ENCODE assay signal across 19 cellular contexts in genomic region chr10:59856104-59856503, GRCh38. TPM values are rescaled to one million over a fixed set of nuclear protein-coding genes. Genes with fewer than 3 reads are reported as not detected.
DNase-seq lines count a peak whose midpoint lies in the region; ATAC-seq, FAIRE-seq and TF ChIP-seq lines count a peak whose summit lies in the region.
"Had no signal": no experiment of that assay in that cellular context is flagged by ENCODE, and none has a peak within 500 bp of the region (broad histone marks: within the 10 kb centered on the region; RNA-seq: fewer than 3 reads in every experiment).

No MANE protein-coding gene starts in this region.

- no peak overlapping the region for H3K4me3 Mint-ChIP-seq in activated naive CD4-positive, alpha-beta T cell treated with anti-CD3 and anti-CD28 coated beads for 36 hours
- H3K4me3 Mint-ChIP-seq: CD14-positive monocyte; CD8-positive, alpha-beta T cell had no signal

- no peaks in the 10 kb centered on the region for H3K27me3 Mint-ChIP-seq in activated naive CD4-positive, alpha-beta T cell treated with anti-CD3 and anti-CD28 coated beads for 36 hours (ENCODE audit: low read depth)

- 80% methylated on average over 3 of the region's 3 CpGs for WGBS in esophagus muscularis mucosa
- WGBS in small intestine, 3 donors: 29 to 62% (median 47%) methylated on average over 3 of the region's 3 CpGs

- peaks cover 50% of the 10 kb centered on the region for H3K4me1 Mint-ChIP-seq in activated naive CD4-positive, alpha-beta T cell treated with anti-CD3 and anti-CD28 coated beads for 36 hours (ENCODE audit: low read depth)

- H3K27ac Mint-ChIP-seq in activated naive CD4-positive, alpha-beta T cell treated with anti-CD3 and anti-CD28 coated beads for 36 hours: peak overlapping the region; percentile 1
- H3K27ac Mint-ChIP-seq in activated naive CD4-positive, alpha-beta T cell treated with anti-CD3 and anti-CD28 coated beads, Interleukin-2, amount 50 U/mL, for 72 hours: peak overlapping the region in 1 of 2 donors; percentile 16
- H3K27ac Mint-ChIP-seq: CD14-positive monocyte; CD8-positive, alpha-beta T cell had no signal

- no peak overlapping the region for H3K27ac ChIP-seq in esophagus muscularis mucosa (replicated peaks in 1 of 4)
- H3K27ac ChIP-seq in small intestine (ENCODE audit: low read depth in 1 of 2, low read length in 1 of 2): no peak overlapping the region
- H3K27ac ChIP-seq: BLaER1, HL-60 had no signal

- H3K27me3 ChIP-seq in esophagus muscularis mucosa (no peaks in the 10 kb centered on the region), small intestine (ENCODE audit: control insufficient read depth in 2 of 2, insufficient read depth in 2 of 2, low read length in 2 of 2) (no peaks in the 10 kb centered on the region)
- H3K27me3 ChIP-seq: BLaER1 had no signal

- H3K9me3 ChIP-seq in esophagus muscularis mucosa (no peaks in the 10 kb centered on the region), small intestine (ENCODE audit: control insufficient read depth, low read depth) (no peaks in the 10 kb centered on the region)
- H3K9me3 ChIP-seq: HAP-1 had no signal

- TF ChIP-seq EP300 in esophagus muscularis mucosa (IDR thresholded peaks at IDR 0.05): no peak

- DNase-seq in activated naive CD4-positive, alpha-beta T cell treated with anti-CD3 and anti-CD28 coated beads for 36 hours: no peak
- DNase-seq in activated naive CD4-positive, alpha-beta T cell treated with anti-CD3 and anti-CD28 coated beads, Interleukin-2, amount 50 U/mL, for 72 hours (ENCODE audit: low spot score in 2 of 2): no peak
- DNase-seq in esophagus muscularis mucosa (ENCODE audit: extremely low spot score) (peak; percentile 0), small intestine (peak; percentile 44), CD1c-positive myeloid dendritic cell (ENCODE audit: extremely low spot score) (no peak), iPS-NIHi11 (ENCODE audit: low spot score) (no peak)
- DNase-seq: 8988T; CD8-positive, alpha-beta T cell; DMS 273 treated with DMSO at 0.1 percent for 48 hours; DMS53; DND-41; EL had no signal

- peaks cover 27% of the 10 kb centered on the region for H3K36me3 Mint-ChIP-seq in activated naive CD4-positive, alpha-beta T cell treated with anti-CD3 and anti-CD28 coated beads for 36 hours (ENCODE audit: low read depth)
- peaks cover 5 to 59% of the 10 kb centered on the region in 2 donors for H3K36me3 Mint-ChIP-seq in activated naive CD4-positive, alpha-beta T cell treated with anti-CD3 and anti-CD28 coated beads, Interleukin-2, amount 50 U/mL, for 72 hours

- CTCF ChIA-PET in activated naive CD4-positive, alpha-beta T cell treated with anti-CD3 and anti-CD28 coated beads for 36 hours (lab: Charles Lee): interaction anchor here (0.8 kb wide), 1 partner anchor 50 kb away, joined by 4 read pairs; the partner anchor contains the start of gene CCDC6

- no peak for TF ChIP-seq CTCF in esophagus muscularis mucosa (IDR thresholded peaks at IDR 0.05)

- no peak for TF ChIP-seq POLR2A in esophagus muscularis mucosa (IDR thresholded peaks at IDR 0.05; ENCODE audit: low read depth)

- peaks cover 5% of the 10 kb centered on the region for H3K9me3 Mint-ChIP-seq in activated naive CD4-positive, alpha-beta T cell treated with anti-CD3 and anti-CD28 coated beads for 36 hours
- H3K9me3 Mint-ChIP-seq in activated naive CD4-positive, alpha-beta T cell treated with anti-CD3 and anti-CD28 coated beads, Interleukin-2, amount 50 U/mL, for 72 hours: peaks cover 0 to 6% of the 10 kb centered on the region in 2 donors
- H3K9me3 Mint-ChIP-seq: CD8-positive, alpha-beta T cell had no signal

- H3K36me3 ChIP-seq in esophagus muscularis mucosa (no peaks in the 10 kb centered on the region), small intestine (ENCODE audit: control insufficient read depth in 2 of 2, insufficient read depth in 2 of 2, low read length in 2 of 2) (peaks cover 0 to 3% of the 10 kb centered on the region in 2 donors)
- H3K36me3 ChIP-seq: HAP-1 had no signal

- no peak for FAIRE-seq in small intestine (lab: Jason Lieb, UNC)
- FAIRE-seq: H1 had no signal

- no peak for ATAC-seq in activated naive CD4-positive, alpha-beta T cell treated with anti-CD3 and anti-CD28 coated beads, Interleukin-2, amount 50 U/mL, for 72 hours
- no peak for ATAC-seq in HG02884 (IDR thresholded peaks at IDR 0.05; ENCODE audit: unreplicated experiment)
- ATAC-seq: CD8-positive, alpha-beta T cell; GM12878 had no signal

- H3K4me3 ChIP-seq in esophagus muscularis mucosa (no peak overlapping the region), small intestine (ENCODE audit: low read depth in 1 of 2, low read length in 2 of 2) (no peak overlapping the region)
- H3K4me3 ChIP-seq: BLaER1, GM12878, HAP-1 had no signal

- H3K4me1 ChIP-seq in esophagus muscularis mucosa (peaks cover 35 to 74% (median 68%) of the 10 kb centered on the region in 4 donors), small intestine (ENCODE audit: control insufficient read depth in 2 of 2, insufficient read depth in 1 of 2, low read depth in 1 of 2, low read length in 1 of 2) (peaks cover 4 to 8% of the 10 kb centered on the region in 2 donors)

- intact Hi-C loops in activated naive CD4-positive, alpha-beta T cell treated with anti-CD3 and anti-CD28 coated beads for 36 hours (cut with micrococcal nuclease): no loop called here
- intact Hi-C loops in esophagus muscularis mucosa (cut with DNase I): no loop called here

RNA-seq across cellular contexts. Expression of gene CCDC6, which starts 50.3 kb away (rescaled TPM):
- total RNA-seq in activated naive CD4-positive, alpha-beta T cell treated with anti-CD3 and anti-CD28 coated beads for 36 hours: 10 to 100 TPM; 43.1 to 44.9 TPM
- total RNA-seq in activated naive CD4-positive, alpha-beta T cell treated with anti-CD3 and anti-CD28 coated beads, Interleukin-2, amount 50 U/mL, for 72 hours: 10 to 100 TPM; 28.9 to 66.0 TPM
- 10 to 100 TPM; 41.4 to 71.0 (median 57.2) TPM for total RNA-seq in esophagus muscularis mucosa
- polyA plus RNA-seq in small intestine: 10 to 100 TPM; 16.5 to 26.2 (median 23.2) TPM

Comparison
In these comparisons a context has a peak if more than half of its experiments do, and no peak if none do; other contexts are left out.
1. DNase-seq: peak in esophagus muscularis mucosa (single experiment) and small intestine (single experiment); none in activated naive CD4-positive, alpha-beta T cell treated with anti-CD3 and anti-CD28 coated beads for 36 hours (single experiment), activated naive CD4-positive, alpha-beta T cell treated with anti-CD3 and anti-CD28 coated beads, Interleukin-2, amount 50 U/mL, for 72 hours (0 of 2), CD1c-positive myeloid dendritic cell (single experiment) and iPS-NIHi11 (single experiment).